Comparison of ENCODE assay signal across 8 cellular contexts in genomic region chr6:123802351-123802696, GRCh38.
DNase-seq lines count a peak whose midpoint lies in the region; ATAC-seq lines count a peak whose summit lies in the region.

No MANE protein-coding gene starts in this region.

- H3K79me2 ChIP-seq in ACC112 (ENCODE audit: control insufficient read depth, insufficient read depth, low read length, unreplicated experiment), result no peaks in the 10 kb centered on the region

- DNase-seq in activated gamma-delta T cell treated with Interleukin-2 at 50 U/mL for 16 hours (no peak), middle frontal gyrus (ENCODE audit: extremely low spot score, low spot score) (no peak), inferior parietal cortex (ENCODE audit: extremely low spot score) (no peak)
- DNase-seq in activated CD4-positive, alpha-beta T cell treated with anti-CD3 and anti-CD28 coated beads, Interleukin-2, amount 50 U/mL, for 48 hours, result no peak

- peak overlapping the region; percentile 33 for H2AFZ ChIP-seq in ACC112 (ENCODE audit: low read length, unreplicated experiment)

- H3K36me3 ChIP-seq in ACC112 (ENCODE audit: insufficient read depth, low read length) (no peaks in the 10 kb centered on the region), iPS-18a (ENCODE audit: control insufficient read depth, low read depth, low read length) (no peaks in the 10 kb centered on the region)

- no peaks in the 10 kb centered on the region for H3K9me3 ChIP-seq in iPS-18a (ENCODE audit: control insufficient read depth, low read depth, low read length)

- ATAC-seq in GM21381 (IDR thresholded peaks at IDR 0.05; ENCODE audit: unreplicated experiment), result peak; percentile 11
- peak; percentile 6 for ATAC-seq in HG03565 (IDR thresholded peaks at IDR 0.05; ENCODE audit: unreplicated experiment)

- H3K27me3 ChIP-seq in ACC112 (ENCODE audit: insufficient read depth, low read length), result peaks cover 25% of the 10 kb centered on the region
- H3K27me3 ChIP-seq in iPS-18a (ENCODE audit: control insufficient read depth, insufficient read depth, low read length), result peaks cover 35% of the 10 kb centered on the region

- H3K9ac ChIP-seq in iPS-18a (ENCODE audit: low read length), result no peak overlapping the region

- no peak overlapping the region for H3K27ac ChIP-seq in ACC112 (ENCODE audit: low read depth, low read length)
- H3K27ac ChIP-seq in iPS-18a (ENCODE audit: low read length), result no peak overlapping the region

- H3K4me3 ChIP-seq in ACC112 (ENCODE audit: low read depth, low read length), result peak overlapping the region; percentile 83
- H3K4me3 ChIP-seq in iPS-18a (ENCODE audit: low read length), result peak overlapping the region; percentile 59

- H3K4me1 ChIP-seq in ACC112 (ENCODE audit: control insufficient read depth, insufficient read depth, low read length, unreplicated experiment) (no peaks in the 10 kb centered on the region), iPS-18a (ENCODE audit: control insufficient read depth, low read depth, low read length) (no peaks in the 10 kb centered on the region)
